Comparison of ENCODE assay signal across 13 cellular contexts in genomic region chrX:53190363-53190960, GRCh38. TPM values are rescaled to one million over a fixed set of nuclear protein-coding genes. Genes with fewer than 3 reads are reported as not detected.
DNase-seq lines count a peak whose midpoint lies in the region; ATAC-seq and TF ChIP-seq lines count a peak whose summit lies in the region.
"Had no signal": no experiment of that assay in that cellular context is flagged by ENCODE, and none has a peak within 500 bp of the region (broad histone marks: within the 10 kb centered on the region; RNA-seq: fewer than 3 reads in every experiment).

No MANE protein-coding gene starts in this region.

- H3K36me3 Mint-ChIP-seq in MCF 10A (ENCODE audit: insufficient read depth, unreplicated experiment): peaks cover 45% of the 10 kb centered on the region
- peaks cover 3% of the 10 kb centered on the region for H3K36me3 Mint-ChIP-seq in endothelial cell (ENCODE audit: low read depth, unreplicated experiment)
- peaks cover 10% of the 10 kb centered on the region for H3K36me3 Mint-ChIP-seq in stimulated activated memory B cell treated with anti-CD40 and anti-IgM and Interleukin-4, amounts not matched to agents 10 μg/mL and 1 μg/mL and 100 μg/mL, for 72 hours

- no peaks in the 10 kb centered on the region for H3K4me1 ChIP-seq in breast epithelium
- H3K4me1 ChIP-seq in NT2/D1 (ENCODE audit: insufficient read depth, insufficient read length): no peaks in the 10 kb centered on the region
- H3K4me1 ChIP-seq: BLaER1 had no signal

- H3K27ac ChIP-seq in breast epithelium: no peak overlapping the region
- H3K27ac ChIP-seq: BLaER1 had no signal

- intact Hi-C loops in MCF 10A (cut with micrococcal nuclease) (no loop called here), breast epithelium (cut with DNase I; ENCODE audit: low total_unique reads) (no loop called here)

- H3K4me3 ChIP-seq in breast epithelium (no peak overlapping the region), NT2/D1 (ENCODE audit: insufficient read length, low read depth) (no peak overlapping the region)
- H3K4me3 ChIP-seq: BLaER1 had no signal

- CTCF ChIA-PET in MCF 10A (lab: Yijun Ruan, JAX): interaction anchor here (0.6 to 2.5 kb wide), 6 partner anchors 8 to 62 kb away, joined by 3 to 12 read pairs (median 4); no protein-coding TSS in a partner anchor

- DNase-seq in MCF 10A (ENCODE audit: unreplicated experiment): peak; percentile 11
- DNase-seq in breast epithelium (ENCODE audit: low spot score in 2 of 2): no peak
- DNase-seq in NT2/D1 (ENCODE audit: low read depth, low spot score): peak; percentile 6
- peak; percentile 9 for DNase-seq in endothelial cell (ENCODE audit: low spot score)
- DNase-seq in activated effector memory CD4-positive, alpha-beta T cell treated with Interleukin-2 at 50 U/mL for 16 hours: no peak
- DNase-seq in NCI-H446 treated with DMSO at 0.1 percent for 48 hours (lab: John Stamatoyannopoulos, UW): no peak
- DNase-seq: activated CD8-positive, alpha-beta memory T cell treated with anti-CD3 and anti-CD28 coated beads, Interleukin-2, amount 50 U/mL, for 48 hours; hippocampal formation; NCI-H2107 had no signal

- H3K27ac Mint-ChIP-seq in MCF 10A (ENCODE audit: low read depth, unreplicated experiment) (no peak overlapping the region), endothelial cell (ENCODE audit: unreplicated experiment) (no peak overlapping the region)
- peak overlapping the region; percentile 21 for H3K27ac Mint-ChIP-seq in stimulated activated memory B cell treated with anti-CD40 and anti-IgM and Interleukin-4, amounts not matched to agents 10 μg/mL and 1 μg/mL and 100 μg/mL, for 72 hours
- H3K27ac Mint-ChIP-seq: T-helper 2 cell treated with Interferon-gamma antibody and Interleukin-4, amounts not matched to agents 5 μg/mL and 100 μg/mL, for 36 hours had no signal

- POLR2A ChIA-PET in MCF 10A (lab: Yijun Ruan, JAX): interaction anchor here (0.7 to 1.6 kb wide), 4 partner anchors 9 to 109 kb away, joined by 3 to 8 read pairs (median 4); partner anchors contain the start of genes KDM5C and TSPYL2

- H3K9ac ChIP-seq in NT2/D1 (ENCODE audit: insufficient read length, low read depth): no peak overlapping the region
- H3K9ac ChIP-seq: BLaER1 had no signal

- H3K9me3 ChIP-seq in breast epithelium (no peaks in the 10 kb centered on the region), NT2/D1 (ENCODE audit: insufficient read depth, low read length) (no peaks in the 10 kb centered on the region)
- H3K9me3 ChIP-seq: BLaER1 had no signal

- BruUV-seq in MCF 10A (replicated peaks; lab: Mats Ljungman, UMichigan): no TSS peak

- no peak for TF ChIP-seq POLR2A in breast epithelium (IDR thresholded peaks at IDR 0.05)

- ATAC-seq in stimulated activated memory B cell treated with anti-CD40 and anti-IgM and Interleukin-4, amounts not matched to agents 10 μg/mL and 1 μg/mL and 100 μg/mL, for 72 hours: no peak
- ATAC-seq in HG03342 (IDR thresholded peaks at IDR 0.05; ENCODE audit: unreplicated experiment): no peak

- H3K36me3 ChIP-seq in breast epithelium (peaks cover 27% of the 10 kb centered on the region), NT2/D1 (ENCODE audit: insufficient read depth, insufficient read length, low read length) (peaks cover 54% of the 10 kb centered on the region)

- H3K4me3 Mint-ChIP-seq in MCF 10A (ENCODE audit: unreplicated experiment) (no peak overlapping the region), endothelial cell (ENCODE audit: unreplicated experiment) (no peak overlapping the region)
- no peak overlapping the region for H3K4me3 Mint-ChIP-seq in stimulated activated memory B cell treated with anti-CD40 and anti-IgM and Interleukin-4, amounts not matched to agents 10 μg/mL and 1 μg/mL and 100 μg/mL, for 72 hours
- H3K4me3 Mint-ChIP-seq: T-helper 2 cell treated with Interferon-gamma antibody and Interleukin-4, amounts not matched to agents 5 μg/mL and 100 μg/mL, for 36 hours had no signal

- H3K27me3 Mint-ChIP-seq in MCF 10A (ENCODE audit: insufficient read depth, unreplicated experiment) (no peaks in the 10 kb centered on the region), endothelial cell (ENCODE audit: unreplicated experiment) (no peaks in the 10 kb centered on the region)
- H3K27me3 Mint-ChIP-seq in stimulated activated memory B cell treated with anti-CD40 and anti-IgM and Interleukin-4, amounts not matched to agents 10 μg/mL and 1 μg/mL and 100 μg/mL, for 72 hours: no peaks in the 10 kb centered on the region

- H3K4me1 Mint-ChIP-seq in MCF 10A (ENCODE audit: insufficient read depth, unreplicated experiment) (no peaks in the 10 kb centered on the region), endothelial cell (ENCODE audit: unreplicated experiment) (no peaks in the 10 kb centered on the region)
- H3K4me1 Mint-ChIP-seq in stimulated activated memory B cell treated with anti-CD40 and anti-IgM and Interleukin-4, amounts not matched to agents 10 μg/mL and 1 μg/mL and 100 μg/mL, for 72 hours: no peaks in the 10 kb centered on the region

- TF ChIP-seq CTCF in MCF 10A (IDR thresholded peaks at IDR 0.05; ENCODE audit: unreplicated experiment) (no peak), breast epithelium (IDR thresholded peaks at IDR 0.05) (no peak), endothelial cell (IDR thresholded peaks at IDR 0.05; ENCODE audit: unreplicated experiment) (no peak)

- H3K9me3 Mint-ChIP-seq in MCF 10A (ENCODE audit: unreplicated experiment) (no peaks in the 10 kb centered on the region), endothelial cell (ENCODE audit: unreplicated experiment) (no peaks in the 10 kb centered on the region)
- no peaks in the 10 kb centered on the region for H3K9me3 Mint-ChIP-seq in stimulated activated memory B cell treated with anti-CD40 and anti-IgM and Interleukin-4, amounts not matched to agents 10 μg/mL and 1 μg/mL and 100 μg/mL, for 72 hours
- H3K9me3 Mint-ChIP-seq: T-helper 2 cell treated with Interferon-gamma antibody and Interleukin-4, amounts not matched to agents 5 μg/mL and 100 μg/mL, for 36 hours had no signal

- H3K27me3 ChIP-seq in breast epithelium (no peaks in the 10 kb centered on the region), NT2/D1 (ENCODE audit: insufficient read depth, insufficient read length) (no peaks in the 10 kb centered on the region)
- H3K27me3 ChIP-seq: BLaER1 had no signal

RNA-seq across cellular contexts. Expression of gene KDM5C, which starts 34.5 kb away (rescaled TPM):
- total RNA-seq in MCF 10A (2022) (163 and 167 TPM in 2 replicates), breast epithelium (100 to 1,000 TPM in 2 of 3 donors, 10 to 100 TPM in 1; 63.5 to 136 (median 123) TPM), endothelial cell (ENCODE audit: unreplicated experiment) (132 TPM)

Comparison
In these comparisons a context has a peak if more than half of its experiments do, and no peak if none do; other contexts are left out.
1. DNase-seq: peak in MCF 10A (single experiment), NT2/D1 (single experiment) and endothelial cell (single experiment); none in breast epithelium (0 of 2), activated effector memory CD4-positive, alpha-beta T cell treated with Interleukin-2 at 50 U/mL for 16 hours (single experiment) and NCI-H446 treated with DMSO at 0.1 percent for 48 hours (single experiment).